Comparison of ENCODE assay signal across 8 cellular contexts in genomic region chr18:47930086-47930843, GRCh38. TPM values are rescaled to one million over a fixed set of nuclear protein-coding genes. Genes with fewer than 3 reads are reported as not detected.
DNase-seq lines count a peak whose midpoint lies in the region; ATAC-seq and TF ChIP-seq lines count a peak whose summit lies in the region.

SMAD2 (minus strand) TSS chr18:47930659; CDS start chr18:47896756, 33,903 bp downstream.

- no peaks in the 10 kb centered on the region for H3K9me3 ChIP-seq in NT2/D1 (ENCODE audit: insufficient read depth, low read length)
- no peaks in the 10 kb centered on the region for H3K9me3 ChIP-seq in mucosa of descending colon

- H3K4me1 ChIP-seq in NT2/D1 (ENCODE audit: insufficient read depth, insufficient read length) (peaks cover 2% of the 10 kb centered on the region), mucosa of descending colon (ENCODE audit: low read depth) (peaks cover 20% of the 10 kb centered on the region)

- peak in 13 of 14 donors; percentile 70 to 94 (median 84) for DNase-seq in C1 segment of cervical spinal cord (lab: John Stamatoyannopoulos, UW)
- peak; percentile 44 for DNase-seq in NT2/D1 (ENCODE audit: low read depth, low spot score)
- DNase-seq in activated CD8-positive, alpha-beta memory T cell treated with anti-CD3 and anti-CD28 coated beads, Interleukin-2, amount 50 U/mL, for 48 hours: peak; percentile 88
- DNase-seq in epithelial cell of esophagus (ENCODE audit: low read depth): peak; percentile 84
- peak; percentile 88 to 92 (median 91) for DNase-seq in mucosa of descending colon
- peak; percentile 44 to 62 for DNase-seq in stimulated activated CD8-positive, alpha-beta memory T cell treated with anti-CD3 and anti-CD28 coated beads, Interleukin-4, amount 100 ng/mL, for 1 hour (ENCODE audit: low read depth in 2 of 2, low spot score in 1 of 2)

- ATAC-seq in GM19372 (IDR thresholded peaks at IDR 0.05; ENCODE audit: low read depth, unreplicated experiment): peak; percentile 38
- peak; percentile 19 for ATAC-seq in HG03558 (IDR thresholded peaks at IDR 0.05; ENCODE audit: extremely low read depth, unreplicated experiment)
- ATAC-seq in mucosa of descending colon: peak; percentile 78

- intact Hi-C loops in mucosa of descending colon (cut with DNase I, micrococcal nuclease): no loop called here

- no peak for TF ChIP-seq CTCF in epithelial cell of esophagus (IDR thresholded peaks at IDR 0.05; ENCODE audit: insufficient read depth, low read depth, low read length, missing control alignments)
- TF ChIP-seq CTCF in mucosa of descending colon (IDR thresholded peaks at IDR 0.05): no peak

- H3K9ac ChIP-seq in NT2/D1 (ENCODE audit: insufficient read length, low read depth): peak within 1 kb of the TSS; percentile 88

- no peaks in the 10 kb centered on the region for H3K36me3 ChIP-seq in NT2/D1 (ENCODE audit: insufficient read depth, insufficient read length, low read length)
- H3K36me3 ChIP-seq in mucosa of descending colon (ENCODE audit: low read depth): no peaks in the 10 kb centered on the region

- no peaks in the 10 kb centered on the region for H3K27me3 ChIP-seq in NT2/D1 (ENCODE audit: insufficient read depth, insufficient read length)

- peak within 1 kb of the TSS; percentile 75 for H3K4me3 ChIP-seq in NT2/D1 (ENCODE audit: insufficient read length, low read depth)
- H3K4me3 ChIP-seq in epithelial cell of esophagus (ENCODE audit: low read length): peak within 1 kb of the TSS; percentile 82
- peak within 1 kb of the TSS; percentile 70 for H3K4me3 ChIP-seq in mucosa of descending colon

RNA-seq across cellular contexts. Expression of gene SMAD2, which starts in this region (rescaled TPM):
- total RNA-seq in mucosa of descending colon: 100 to 1,000 TPM; 115 to 158 (median 123) TPM

Comparison
In these comparisons a context has a peak if more than half of its experiments do, and no peak if none do; other contexts are left out.
1. Peak in every context shown above with its lines: DNase-seq, ATAC-seq and H3K4me3 ChIP-seq.
2. ATAC-seq: peak in every context shown above with its lines; median percentile 78 in mucosa of descending colon; 38 in GM19372; 19 in HG03558.